In the genomic region with DNA sequence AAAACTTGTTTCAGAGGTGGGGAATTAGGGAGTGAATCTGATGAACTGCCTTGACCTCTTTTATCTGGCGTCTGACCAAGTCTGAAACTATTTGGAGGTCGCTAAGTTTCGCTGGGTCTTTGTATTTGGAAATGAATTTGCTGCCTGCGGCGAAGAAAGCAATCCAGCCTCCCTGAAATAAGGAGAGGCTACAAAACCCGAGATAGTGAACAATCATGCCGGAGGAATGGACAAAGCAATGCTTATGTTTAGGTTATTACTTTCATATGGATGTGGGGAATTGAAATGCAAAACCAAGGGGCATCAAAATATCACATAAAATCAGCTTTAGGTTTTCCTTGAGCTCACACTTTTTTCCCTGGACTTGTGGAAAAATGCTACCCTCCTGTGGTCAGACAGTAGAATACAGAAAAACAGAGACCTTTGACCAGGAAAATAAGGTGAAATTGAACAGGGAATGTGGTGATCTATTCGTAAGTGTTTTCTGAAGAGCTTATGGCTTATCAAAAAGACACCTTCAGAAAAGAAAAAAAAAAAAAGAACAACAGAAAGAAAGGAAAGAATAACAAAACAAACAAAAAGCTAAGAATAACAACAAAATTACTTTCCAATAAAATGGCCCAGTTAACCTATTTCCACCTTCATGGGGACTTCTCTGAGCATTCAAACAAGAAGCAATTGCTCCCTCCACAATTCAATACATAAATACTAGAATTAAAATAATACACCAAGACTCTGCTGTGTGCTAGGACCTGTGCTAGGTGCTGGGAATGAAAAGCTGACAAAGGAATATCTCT, we compare ENCODE assay signal across 8 cellular contexts.
A peak's percentile ranks its signal among the peaks of the same experiment; 100 is the strongest.
DNase-seq lines count a peak whose midpoint lies in the region; ATAC-seq, FAIRE-seq and TF ChIP-seq lines count a peak whose summit lies in the region.

No MANE protein-coding gene starts in this region.

- TF ChIP-seq CTCF in chondrocyte (IDR thresholded peaks at IDR 0.05): peak; percentile 88
- TF ChIP-seq CTCF in mucosa of descending colon (IDR thresholded peaks at IDR 0.05): peak; percentile 9
- TF ChIP-seq CTCF in prostate gland (IDR thresholded peaks at IDR 0.05): peak in 2 of 4 experiments; percentile 67 to 70

- peak overlapping the region; percentile 23 for H3K27ac Mint-ChIP-seq in chondrocyte (ENCODE audit: unreplicated experiment)

- peaks cover 13% of the 10 kb centered on the region for H3K9me3 Mint-ChIP-seq in chondrocyte (ENCODE audit: low read depth)

- H3K36me3 ChIP-seq in mucosa of descending colon (ENCODE audit: low read depth) (no peaks in the 10 kb centered on the region), prostate gland (no peaks in the 10 kb centered on the region)

- H3K4me1 Mint-ChIP-seq in chondrocyte (ENCODE audit: low read depth): peaks cover 5% of the 10 kb centered on the region

- in situ Hi-C loops in ACHN (cut with HindIII; ENCODE audit: low pct_ligation_motif_present, low pct_unique_long_range_greater_than_20kb, low sequenced_read_pairs): no loop called here

- no peaks in the 10 kb centered on the region for H3K27me3 ChIP-seq in prostate gland (replicated peaks; ENCODE audit: insufficient read depth)

- DNase-seq in ACHN (peak; percentile 49), H54 (ENCODE audit: insufficient read length, low spot score) (peak; percentile 9), NCI-H69 (lab: John Stamatoyannopoulos, UW) (peak; percentile 79), chondrocyte (ENCODE audit: low spot score) (no peak), mucosa of descending colon (no peak), prostate gland (ENCODE audit: low spot score) (no peak), epidermal melanocyte (ENCODE audit: insufficient read length, low spot score) (no peak)

- no peaks in the 10 kb centered on the region for H3K4me1 ChIP-seq in mucosa of descending colon (ENCODE audit: low read depth)
- no peaks in the 10 kb centered on the region for H3K4me1 ChIP-seq in prostate gland (replicated peaks)

- H3K4me3 Mint-ChIP-seq in chondrocyte (ENCODE audit: unreplicated experiment): no peak overlapping the region

- TF ChIP-seq POLR2A in H54 (IDR thresholded peaks at IDR 0.05; ENCODE audit: low read depth, low read length) (no peak), prostate gland (IDR thresholded peaks at IDR 0.05) (no peak)

- H3K27me3 Mint-ChIP-seq in chondrocyte (ENCODE audit: low read depth): no peaks in the 10 kb centered on the region

- intact Hi-C loops in mucosa of descending colon (cut with DNase I, micrococcal nuclease) (loop anchor here in 1 of 2 donors (5.0 kb wide), 1 partner anchor 356 kb away; no protein-coding TSS in a partner anchor), prostate gland (cut with DNase I) (loop anchor here (2.0 to 5.0 kb wide), 2 partner anchors 126 to 354 kb away; no protein-coding TSS in a partner anchor)

- H3K27ac ChIP-seq in prostate gland: no peak overlapping the region

- no peak overlapping the region for H3K4me3 ChIP-seq in mucosa of descending colon
- H3K4me3 ChIP-seq in prostate gland: no peak overlapping the region

- ATAC-seq in mucosa of descending colon: peak; percentile 64
- ATAC-seq in GM21447 (IDR thresholded peaks at IDR 0.05; ENCODE audit: unreplicated experiment): no peak

- WGBS in prostate gland: 33% methylated on average over 8 of the region's 8 CpGs

- FAIRE-seq in H54 (lab: Jason Lieb, UNC): peak; percentile 78

- peaks cover 8% of the 10 kb centered on the region for H3K9me3 ChIP-seq in mucosa of descending colon
- no peaks in the 10 kb centered on the region for H3K9me3 ChIP-seq in prostate gland

- H3K36me3 Mint-ChIP-seq in chondrocyte (ENCODE audit: low read depth): no peaks in the 10 kb centered on the region

Comparison
In these comparisons a context has a peak if more than half of its experiments do, and no peak if none do; other contexts are left out.
1. DNase-seq: peak in ACHN (single experiment), H54 (single experiment) and NCI-H69 (single experiment); none in chondrocyte (single experiment), mucosa of descending colon (0 of 3), prostate gland (single experiment) and epidermal melanocyte (single experiment).